Comparison of ENCODE assay signal across 21 cellular contexts in the genomic region with DNA sequence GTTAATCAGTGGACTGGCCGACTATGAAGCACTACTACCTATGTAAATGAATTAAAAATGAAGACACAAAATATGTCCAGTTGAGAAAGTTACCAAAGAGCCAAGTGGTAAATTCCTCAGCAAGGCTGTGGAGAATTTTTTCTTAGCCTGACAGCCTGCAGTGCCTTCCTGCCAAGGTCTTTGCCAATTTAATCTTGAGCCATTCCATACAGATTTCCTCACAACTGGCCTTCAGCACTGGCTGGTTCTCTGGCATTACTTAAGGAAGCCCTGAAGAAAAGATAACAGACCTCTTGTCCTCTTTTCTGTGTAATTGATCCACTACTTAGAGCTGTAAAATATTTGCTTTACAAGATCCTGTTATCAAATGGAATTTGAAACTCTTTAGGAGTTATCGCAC.
DNase-seq lines count a peak whose midpoint lies in the region; ATAC-seq and TF ChIP-seq lines count a peak whose summit lies in the region.
"Had no signal": no experiment of that assay in that cellular context is flagged by ENCODE, and none has a peak within 500 bp of the region (broad histone marks: within the 10 kb centered on the region; RNA-seq: fewer than 3 reads in every experiment).

No MANE protein-coding gene starts in this region.

- H3K18ac ChIP-seq in mesendoderm (ENCODE audit: low read length) (no peak overlapping the region), trophoblast cell (ENCODE audit: low read length) (no peak overlapping the region)

- H2BK12ac ChIP-seq in trophoblast cell (ENCODE audit: low read length): no peak overlapping the region

- POLR2A ChIA-PET in MCF 10A (lab: Yijun Ruan, JAX): no interaction called here
- POLR2A ChIA-PET in activated CD4-positive, alpha-beta T cell treated with anti-CD3 and anti-CD28 coated beads for 36 hours (lab: Charles Lee): no interaction called here

- H4K12ac ChIP-seq in trophoblast cell (ENCODE audit: low read depth, low read length): no peak overlapping the region

- H3K27me3 ChIP-seq in breast epithelium (no peaks in the 10 kb centered on the region), MG63 (no peaks in the 10 kb centered on the region), mesendoderm (ENCODE audit: insufficient read depth, low read length, poor library complexity) (no peaks in the 10 kb centered on the region), trophoblast cell (ENCODE audit: insufficient read depth, low read length) (no peaks in the 10 kb centered on the region)
- H3K27me3 ChIP-seq: BLaER1 had no signal

- H3K27ac ChIP-seq in breast epithelium (no peak overlapping the region), mesendoderm (ENCODE audit: low read depth, low read length) (no peak overlapping the region), trophoblast cell (ENCODE audit: low read depth, low read length) (no peak overlapping the region)
- H3K27ac ChIP-seq: BLaER1 had no signal

- ATAC-seq in activated CD4-positive, alpha-beta T cell treated with anti-CD3 and anti-CD28 coated beads for 36 hours: no peak
- ATAC-seq: GM12878, HCT116 had no signal

- H3K9ac ChIP-seq in mesendoderm (ENCODE audit: low read length): no peak overlapping the region
- no peak overlapping the region for H3K9ac ChIP-seq in trophoblast cell (ENCODE audit: low read length)
- H3K9ac ChIP-seq: BLaER1 had no signal

- no peak overlapping the region for H3K56ac ChIP-seq in mesendoderm (ENCODE audit: low read length)

- H2BK120ac ChIP-seq in mesendoderm (ENCODE audit: low read depth, low read length): no peak overlapping the region
- no peak overlapping the region for H2BK120ac ChIP-seq in trophoblast cell (ENCODE audit: insufficient read depth, low read length, poor library complexity)

- peaks cover 10% of the 10 kb centered on the region for H3K4me1 Mint-ChIP-seq in MCF 10A (ENCODE audit: insufficient read depth, unreplicated experiment)
- no peaks in the 10 kb centered on the region for H3K4me1 Mint-ChIP-seq in activated CD4-positive, alpha-beta T cell treated with anti-CD3 and anti-CD28 coated beads for 36 hours
- H3K4me1 Mint-ChIP-seq: CD14-positive monocyte; CD4-positive, alpha-beta memory T cell had no signal

- peak; percentile 3 for DNase-seq in MCF 10A (ENCODE audit: unreplicated experiment)
- DNase-seq in breast epithelium (ENCODE audit: low spot score in 2 of 2): no peak
- peak; percentile 23 for DNase-seq in MG63
- peak; percentile 13 for DNase-seq in mesendoderm
- DNase-seq in trophoblast cell: peak; percentile 3 to 9
- DNase-seq in activated CD4-positive, alpha-beta T cell treated with anti-CD3 and anti-CD28 coated beads for 36 hours: no peak
- DNase-seq in cerebellar nuclear complex (lab: John Stamatoyannopoulos, UW): no peak
- DNase-seq in anterior cingulate cortex (lab: John Stamatoyannopoulos, UW): no peak
- DNase-seq: 8988T; Calu3; CD4-positive, alpha-beta memory T cell; DMS53; DND-41; EL; GOT3; H7; HFFc6 had no signal

- no peak overlapping the region for H3K14ac ChIP-seq in trophoblast cell (ENCODE audit: low read length)

- WGBS in mesendoderm (ENCODE audit: extremely low coverage, insufficient coverage, low lambda C conversion rate): no CpG with 5 or more reads among the region's 2 CpGs
- WGBS in trophoblast cell (ENCODE audit: extremely low coverage, insufficient coverage, insufficient read length): no CpG with 5 or more reads among the region's 2 CpGs

- TF ChIP-seq POLR2A in breast epithelium (IDR thresholded peaks at IDR 0.05): no peak

- no peak overlapping the region for H2AK5ac ChIP-seq in mesendoderm (ENCODE audit: low read length)
- no peak overlapping the region for H2AK5ac ChIP-seq in trophoblast cell (ENCODE audit: low read length)

- H3K23ac ChIP-seq in mesendoderm (ENCODE audit: low read length): no peak overlapping the region
- no peak overlapping the region for H3K23ac ChIP-seq in trophoblast cell (ENCODE audit: low read length)

- H3K4me2 ChIP-seq in mesendoderm (ENCODE audit: low read length) (no peak overlapping the region), trophoblast cell (ENCODE audit: low read length) (no peak overlapping the region)
- H3K4me2 ChIP-seq: BLaER1 had no signal

- H3K4me3 ChIP-seq in breast epithelium: no peak overlapping the region
- H3K4me3 ChIP-seq in MG63: no peak overlapping the region
- H3K4me3 ChIP-seq in mesendoderm (ENCODE audit: low read length): no peak overlapping the region
- H3K4me3 ChIP-seq in trophoblast cell (ENCODE audit: low read depth, low read length): no peak overlapping the region
- H3K4me3 ChIP-seq: BLaER1, GM12878 had no signal

- no peak overlapping the region for H2BK15ac ChIP-seq in mesendoderm (replicated peaks; ENCODE audit: low read depth)

- H2BK5ac ChIP-seq in mesendoderm (ENCODE audit: low read length) (no peak overlapping the region), trophoblast cell (ENCODE audit: low read depth, low read length, poor library complexity) (no peak overlapping the region)

- H3K4me1 ChIP-seq in breast epithelium (no peaks in the 10 kb centered on the region), mesendoderm (ENCODE audit: control insufficient read depth, low read depth, low read length) (no peaks in the 10 kb centered on the region), trophoblast cell (ENCODE audit: control insufficient read depth in 1 of 2, insufficient read depth in 2 of 2, low read length in 2 of 2) (no peaks in the 10 kb centered on the region)
- H3K4me1 ChIP-seq: BLaER1 had no signal

- no peaks in the 10 kb centered on the region for H3K79me1 ChIP-seq in mesendoderm (ENCODE audit: low read length)
- no peaks in the 10 kb centered on the region for H3K79me1 ChIP-seq in trophoblast cell (ENCODE audit: low read length)

- H2AFZ ChIP-seq in trophoblast cell (ENCODE audit: insufficient read depth, low read length, poor library complexity): no peak overlapping the region

- BruUV-seq in MCF 10A (replicated peaks; lab: Mats Ljungman, UMichigan): no TSS peak

- H3K9me3 ChIP-seq in breast epithelium (no peaks in the 10 kb centered on the region), MG63 (no peaks in the 10 kb centered on the region), trophoblast cell (ENCODE audit: insufficient read depth, low read depth, low read length) (no peaks in the 10 kb centered on the region)
- H3K9me3 ChIP-seq: BLaER1 had no signal

- no peak overlapping the region for H4K5ac ChIP-seq in mesendoderm (ENCODE audit: low read length)

- no peak overlapping the region for H4K91ac ChIP-seq in trophoblast cell (ENCODE audit: low read depth, low read length)

- TF ChIP-seq CTCF in MCF 10A (IDR thresholded peaks at IDR 0.05; ENCODE audit: unreplicated experiment) (no peak), breast epithelium (IDR thresholded peaks at IDR 0.05) (no peak)

- no peak overlapping the region for H3K27ac Mint-ChIP-seq in MCF 10A (ENCODE audit: low read depth, unreplicated experiment)
- H3K27ac Mint-ChIP-seq in activated CD4-positive, alpha-beta T cell treated with anti-CD3 and anti-CD28 coated beads for 36 hours: no peak overlapping the region
- H3K27ac Mint-ChIP-seq: CD14-positive monocyte; CD4-positive, alpha-beta memory T cell; HFFc6 had no signal

- no peak overlapping the region for H3K4me3 Mint-ChIP-seq in MCF 10A (ENCODE audit: unreplicated experiment)
- H3K4me3 Mint-ChIP-seq in activated CD4-positive, alpha-beta T cell treated with anti-CD3 and anti-CD28 coated beads for 36 hours: no peak overlapping the region
- H3K4me3 Mint-ChIP-seq: CD14-positive monocyte; CD4-positive, alpha-beta memory T cell; HFFc6 had no signal

- H3K79me2 ChIP-seq in mesendoderm (ENCODE audit: control insufficient read depth, insufficient read depth, low read length) (no peaks in the 10 kb centered on the region), trophoblast cell (ENCODE audit: control insufficient read depth, insufficient read depth, low read length, poor library complexity) (no peaks in the 10 kb centered on the region)

- no peaks in the 10 kb centered on the region for H3K36me3 ChIP-seq in breast epithelium
- no peaks in the 10 kb centered on the region for H3K36me3 ChIP-seq in MG63
- no peaks in the 10 kb centered on the region for H3K36me3 ChIP-seq in mesendoderm (ENCODE audit: control insufficient read depth, insufficient read depth, low read length)
- no peaks in the 10 kb centered on the region for H3K36me3 ChIP-seq in trophoblast cell (ENCODE audit: control insufficient read depth in 1 of 2, insufficient read depth in 2 of 2, low read length in 2 of 2)
- H3K36me3 ChIP-seq: BLaER1 had no signal

- H4K8ac ChIP-seq in mesendoderm (ENCODE audit: low read depth, low read length) (no peak overlapping the region), trophoblast cell (ENCODE audit: low read depth, low read length) (no peak overlapping the region)

- intact Hi-C loops in MCF 10A (cut with micrococcal nuclease): no loop called here
- intact Hi-C loops in breast epithelium (cut with DNase I; ENCODE audit: low total_unique reads): no loop called here
- intact Hi-C loops in activated CD4-positive, alpha-beta T cell treated with anti-CD3 and anti-CD28 coated beads for 36 hours (cut with DNase I, micrococcal nuclease): no loop called here

- H3K4ac ChIP-seq in mesendoderm (ENCODE audit: low read depth, low read length) (no peak overlapping the region), trophoblast cell (ENCODE audit: low read depth, low read length) (no peak overlapping the region)

- no peaks in the 10 kb centered on the region for H3K27me3 Mint-ChIP-seq in MCF 10A (ENCODE audit: insufficient read depth, unreplicated experiment)
- H3K27me3 Mint-ChIP-seq in activated CD4-positive, alpha-beta T cell treated with anti-CD3 and anti-CD28 coated beads for 36 hours: no peaks in the 10 kb centered on the region
- H3K27me3 Mint-ChIP-seq: CD4-positive, alpha-beta memory T cell had no signal

- H3K36me3 Mint-ChIP-seq in MCF 10A (ENCODE audit: insufficient read depth, unreplicated experiment): no peaks in the 10 kb centered on the region
- no peaks in the 10 kb centered on the region for H3K36me3 Mint-ChIP-seq in activated CD4-positive, alpha-beta T cell treated with anti-CD3 and anti-CD28 coated beads for 36 hours (ENCODE audit: low read depth)
- H3K36me3 Mint-ChIP-seq: CD14-positive monocyte; CD4-positive, alpha-beta memory T cell had no signal

- no peaks in the 10 kb centered on the region for H3K9me3 Mint-ChIP-seq in MCF 10A (ENCODE audit: unreplicated experiment)
- peaks cover 22% of the 10 kb centered on the region for H3K9me3 Mint-ChIP-seq in activated CD4-positive, alpha-beta T cell treated with anti-CD3 and anti-CD28 coated beads for 36 hours (ENCODE audit: low read depth)

- CTCF ChIA-PET in MCF 10A (lab: Yijun Ruan, JAX): no interaction called here
- CTCF ChIA-PET in activated CD4-positive, alpha-beta T cell treated with anti-CD3 and anti-CD28 coated beads for 36 hours (lab: Charles Lee): no interaction called here

Comparison
In these comparisons a context has a peak if more than half of its experiments do, and no peak if none do; other contexts are left out.
1. DNase-seq: peak in MCF 10A (single experiment), MG63 (single experiment), mesendoderm (single experiment) and trophoblast cell (2 of 2); none in breast epithelium (0 of 2), activated CD4-positive, alpha-beta T cell treated with anti-CD3 and anti-CD28 coated beads for 36 hours (single experiment), cerebellar nuclear complex (0 of 2) and anterior cingulate cortex (0 of 58).